Comparison of ENCODE assay signal across 8 cellular contexts in the genomic region with DNA sequence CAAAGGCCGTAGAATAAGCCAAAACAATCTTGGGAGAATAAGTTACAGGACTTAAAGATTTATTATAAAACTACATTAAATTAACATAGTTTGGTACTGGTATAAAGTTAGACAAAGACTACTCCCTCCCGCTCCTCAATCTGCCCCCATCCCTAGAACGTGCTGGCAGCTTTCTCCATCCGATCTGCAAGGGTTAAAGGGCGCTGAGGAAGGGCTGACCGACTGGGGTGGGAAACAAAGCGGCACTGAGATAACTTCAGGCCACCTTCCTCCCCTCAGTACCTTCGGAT. TPM values are rescaled to one million over a fixed set of nuclear protein-coding genes. Genes with fewer than 3 reads are reported as not detected.
A peak's percentile ranks its signal among the peaks of the same experiment; 100 is the strongest.
DNase-seq lines count a peak whose midpoint lies in the region; ATAC-seq and TF ChIP-seq lines count a peak whose summit lies in the region.

No MANE protein-coding gene starts in this region.

- peaks cover 3% of the 10 kb centered on the region for H3K79me1 ChIP-seq in mesenchymal stem cell (replicated peaks; ENCODE audit: low read length, poor library complexity, severe bottlenecking)

- no peak for TF ChIP-seq POLR2A in breast epithelium (IDR thresholded peaks at IDR 0.05)

- ATAC-seq in GM19328 (IDR thresholded peaks at IDR 0.05; ENCODE audit: unreplicated experiment), result peak; percentile 11
- ATAC-seq in HG03571 (IDR thresholded peaks at IDR 0.05; ENCODE audit: unreplicated experiment), result peak; percentile 9
- no peak for ATAC-seq in HG03097 (IDR thresholded peaks at IDR 0.05; ENCODE audit: low FRiP score, unreplicated experiment)

- H3K4me3 ChIP-seq in breast epithelium, result peak overlapping the region; percentile 69 to 81 (median 78)
- peak overlapping the region; percentile 71 to 88 for H3K4me3 ChIP-seq in mesenchymal stem cell (ENCODE audit: insufficient read depth in 1 of 2, low read depth in 1 of 2, low read length in 2 of 2)

- H3K27me3 ChIP-seq in breast epithelium (no peaks in the 10 kb centered on the region), mesenchymal stem cell (ENCODE audit: control insufficient read depth in 1 of 2, insufficient read depth in 1 of 2, low read length in 2 of 2) (no peaks in the 10 kb centered on the region)

- peak overlapping the region in 1 of 2 experiments; percentile 2 for H3K23ac ChIP-seq in mesenchymal stem cell (ENCODE audit: low read length in 2 of 2)

- H3K4ac ChIP-seq in mesenchymal stem cell (ENCODE audit: low read depth in 1 of 2, low read length in 2 of 2), result peak overlapping the region; percentile 14 to 75

- peak overlapping the region; percentile 65 for H2BK120ac ChIP-seq in mesenchymal stem cell (ENCODE audit: low read depth, low read length)

- H3K9me3 ChIP-seq in breast epithelium (no peaks in the 10 kb centered on the region), mesenchymal stem cell (ENCODE audit: control insufficient read depth, low read length) (no peaks in the 10 kb centered on the region)

- H2AK5ac ChIP-seq in mesenchymal stem cell (ENCODE audit: low read length, severe bottlenecking), result peak overlapping the region; percentile 88

- peak overlapping the region; percentile 47 for H4K8ac ChIP-seq in mesenchymal stem cell (ENCODE audit: low read length)

- H3K27ac ChIP-seq in 22Rv1 (peak overlapping the region; percentile 97), breast epithelium (peak overlapping the region; percentile 96 to 99), mesenchymal stem cell (ENCODE audit: low read length, poor library complexity, severe bottlenecking) (peak overlapping the region; percentile 100)

- H3K36me3 ChIP-seq in breast epithelium (no peaks in the 10 kb centered on the region), mesenchymal stem cell (ENCODE audit: control insufficient read depth in 1 of 2, insufficient read depth in 2 of 2, low read depth in 1 of 2, low read length in 2 of 2) (peaks cover 7 to 20% of the 10 kb centered on the region in 2 experiments)

- H2BK12ac ChIP-seq in mesenchymal stem cell (ENCODE audit: low read length in 2 of 2), result no peak overlapping the region

- peak overlapping the region; percentile 14 for H4K91ac ChIP-seq in mesenchymal stem cell (ENCODE audit: low read length)

- peak overlapping the region; percentile 58 to 98 for H3K18ac ChIP-seq in mesenchymal stem cell (ENCODE audit: low read depth in 1 of 2, low read length in 2 of 2)

- H2BK15ac ChIP-seq in mesenchymal stem cell (ENCODE audit: low read depth, poor library complexity, severe bottlenecking), result peak overlapping the region; percentile 55

- no peak for TF ChIP-seq CTCF in 22Rv1 (IDR thresholded peaks at IDR 0.05)
- TF ChIP-seq CTCF in breast epithelium (IDR thresholded peaks at IDR 0.05), result no peak

- H3K4me2 ChIP-seq in mesenchymal stem cell (ENCODE audit: low read length, poor library complexity, severe bottlenecking), result peak overlapping the region; percentile 63

- peak overlapping the region; percentile 99 for H3K9ac ChIP-seq in mesenchymal stem cell (ENCODE audit: low read length)

- H2AFZ ChIP-seq in mesenchymal stem cell (ENCODE audit: low read depth, low read length), result no peak overlapping the region

- DNase-seq in breast epithelium (ENCODE audit: low spot score in 2 of 2) (no peak), mesenchymal stem cell (no peak), OCI-M2 (lab: John Stamatoyannopoulos, UW; ENCODE audit: unreplicated experiment) (no peak), ureter (ENCODE audit: low spot score) (no peak)

- 0% methylated on average over 6 of the region's 8 CpGs for WGBS in mesenchymal stem cell

- H3K14ac ChIP-seq in mesenchymal stem cell (ENCODE audit: low read length in 2 of 2), result peak overlapping the region in 1 of 2 experiments; percentile 13

- peak overlapping the region; percentile 0 for H2BK5ac ChIP-seq in mesenchymal stem cell (ENCODE audit: low read depth, low read length, poor library complexity, severe bottlenecking)

- intact Hi-C loops in breast epithelium (cut with DNase I; ENCODE audit: low total_unique reads), result no loop called here

- H3K4me1 ChIP-seq in breast epithelium (peaks cover 0 to 5% of the 10 kb centered on the region in 2 donors), mesenchymal stem cell (ENCODE audit: control insufficient read depth, insufficient read depth, low read depth, low read length) (peaks cover 2% of the 10 kb centered on the region)

RNA-seq across cellular contexts. Expression of gene SUGT1, which starts 0.8 kb away (rescaled TPM):
- total RNA-seq in breast epithelium (10 to 100 TPM; 24.6 to 40.8 (median 29.1) TPM), ureter (40.9 TPM)
- 76.0 TPM for polyA plus RNA-seq in mesenchymal stem cell (2013, experiment 1 of 2)
- 78.8 TPM for polyA plus RNA-seq in mesenchymal stem cell (2013, experiment 2 of 2)

RNA-seq across cellular contexts. Expression of gene HNRNPA1L2, which starts 9.6 kb away (rescaled TPM):
- 1 to 10 TPM; 2.4 to 5.7 (median 4.9) TPM for total RNA-seq in breast epithelium
- 5.5 TPM for polyA plus RNA-seq in mesenchymal stem cell (2013, experiment 1 of 2)
- 4.6 TPM for polyA plus RNA-seq in mesenchymal stem cell (2013, experiment 2 of 2)
- total RNA-seq in ureter, result 11.4 TPM
